ENCODE assay signal across 12 cellular contexts in the genomic region with DNA sequence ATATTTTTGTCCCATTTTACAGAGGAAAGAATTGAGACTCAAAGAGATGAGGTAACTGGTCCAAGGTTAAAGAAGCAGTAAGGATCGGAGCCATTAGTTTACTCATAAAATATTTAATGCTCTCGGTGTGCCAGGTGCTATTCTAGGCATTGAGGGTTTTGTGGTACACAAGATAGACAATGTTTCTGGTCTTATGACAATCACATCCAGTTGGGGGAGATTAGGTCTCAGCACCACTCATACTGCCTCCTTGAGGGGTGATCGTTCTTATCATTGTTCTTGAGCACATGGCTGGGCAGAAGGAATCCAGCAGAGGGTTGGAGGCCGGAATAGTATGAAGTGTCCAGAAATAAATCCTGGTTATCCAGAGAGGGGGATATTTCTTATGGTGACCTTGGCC. TPM values are rescaled to one million over a fixed set of nuclear protein-coding genes. Genes with fewer than 3 reads are reported as not detected.
"Had no signal": no experiment of that assay in that cellular context is flagged by ENCODE, and none has a peak within 500 bp of the region (broad histone marks: within the 10 kb centered on the region; RNA-seq: fewer than 3 reads in every experiment).

No MANE protein-coding gene starts in this region.

- H3K27ac ChIP-seq: dorsolateral prefrontal cortex, stomach, thoracic aorta had no signal

- H3K9me3 Mint-ChIP-seq: activated CD4-positive, alpha-beta T cell treated with anti-CD3 and anti-CD28 coated beads, Interleukin-2, amount 10 ng/mL, durations not matched to agents 7 days and 5 days; activated T-cell treated with anti-CD3 and anti-CD28 coated beads, Interleukin-2, amount 50 U/mL, for 72 hours had no signal

- DNase-seq: dorsolateral prefrontal cortex, foreskin melanocyte, kidney, retina, SK-N-SH had no signal

- H3K27me3 ChIP-seq: stomach had no signal

- H3K4me3 ChIP-seq: dorsolateral prefrontal cortex, stomach, thoracic aorta had no signal

- H3K27ac Mint-ChIP-seq: activated CD8-positive, alpha-beta memory T cell treated with anti-CD3 and anti-CD28 coated beads, Interleukin-2, amount 10 ng/mL, durations not matched to agents 7 days and 5 days; activated T-cell treated with anti-CD3 and anti-CD28 coated beads, Interleukin-2, amount 50 U/mL, for 72 hours had no signal

- H3K4me3 Mint-ChIP-seq: activated CD4-positive, alpha-beta T cell treated with anti-CD3 and anti-CD28 coated beads, Interleukin-2, amount 10 ng/mL, durations not matched to agents 7 days and 5 days; activated CD8-positive, alpha-beta memory T cell treated with anti-CD3 and anti-CD28 coated beads, Interleukin-2, amount 10 ng/mL, durations not matched to agents 7 days and 5 days; activated T-cell treated with anti-CD3 and anti-CD28 coated beads, Interleukin-2, amount 50 U/mL, for 72 hours had no signal

- H3K9me3 ChIP-seq: SK-N-SH, stomach, thoracic aorta had no signal

- H3K27me3 Mint-ChIP-seq: activated CD4-positive, alpha-beta T cell treated with anti-CD3 and anti-CD28 coated beads, Interleukin-2, amount 10 ng/mL, durations not matched to agents 7 days and 5 days; activated CD8-positive, alpha-beta memory T cell treated with anti-CD3 and anti-CD28 coated beads, Interleukin-2, amount 10 ng/mL, durations not matched to agents 7 days and 5 days had no signal

- FAIRE-seq: kidney had no signal

- H3K36me3 ChIP-seq: stomach, thoracic aorta had no signal

RNA-seq across cellular contexts. Expression of gene LCP2, which starts 40.7 kb away (rescaled TPM):
- total RNA-seq: chondrocyte had no signal
- polyA plus RNA-seq: SK-N-SH had no signal

RNA-seq across cellular contexts. Expression of gene KCNMB1, which starts 50.9 kb away (rescaled TPM):
- total RNA-seq: activated CD4-positive, alpha-beta T cell treated with anti-CD3 and anti-CD28 coated beads, Interleukin-2, amount 10 ng/mL, durations not matched to agents 7 days and 5 days; activated CD8-positive, alpha-beta memory T cell treated with anti-CD3 and anti-CD28 coated beads, Interleukin-2, amount 10 ng/mL, durations not matched to agents 7 days and 5 days; activated T-cell treated with anti-CD3 and anti-CD28 coated beads, Interleukin-2, amount 50 U/mL, for 72 hours; T-helper 1 cell treated with Interleukin-12 subunit alpha and Interleukin-12 subunit beta and Interleukin-4 antibody, amounts not matched to agents 30 ng/mL and 1 ng/mL, for 36 hours had no signal
- polyA plus RNA-seq: SK-N-SH had no signal
